ENCODE assay signal across 15 cellular contexts in the genomic region with DNA sequence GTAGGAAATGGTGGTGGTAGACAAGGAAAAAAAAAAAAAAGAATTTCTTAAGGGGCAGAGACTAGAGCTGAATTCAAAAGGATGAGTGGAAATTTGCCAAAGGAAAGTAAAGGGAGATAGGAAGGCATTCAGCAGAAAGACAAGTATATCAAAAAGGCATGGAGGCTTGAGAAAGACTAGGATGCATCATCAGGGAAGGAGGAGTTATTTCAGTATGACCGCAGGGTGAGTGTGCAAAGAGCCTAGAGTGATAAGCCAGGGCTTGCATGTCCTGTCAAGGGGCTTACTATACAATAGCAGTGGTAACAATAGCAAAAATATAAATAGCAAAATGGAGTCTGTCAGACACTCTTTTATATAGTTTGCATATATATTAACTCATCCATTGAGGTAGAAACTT.
"Had no signal": no experiment of that assay in that cellular context is flagged by ENCODE, and none has a peak within 500 bp of the region (broad histone marks: within the 10 kb centered on the region; RNA-seq: fewer than 3 reads in every experiment).

No MANE protein-coding gene starts in this region.

- H3K27ac ChIP-seq: adrenal gland, esophagus muscularis mucosa, ovary, spleen, transverse colon had no signal

- ATAC-seq: activated T-helper 17 cell treated with anti-CD3 and anti-CD28 coated beads, Interleukin-2, amount 50 U/mL, for 72 hours had no signal

- H3K4me3 ChIP-seq: adrenal gland, esophagus muscularis mucosa, ovary, spleen, transverse colon had no signal

- H3K27me3 ChIP-seq: adrenal gland, esophagus muscularis mucosa, ovary, spleen, transverse colon had no signal

- H3K9me3 ChIP-seq: adrenal gland, esophagus muscularis mucosa, ovary, spleen, transverse colon had no signal

- DNase-seq: activated B cell treated with CpG ODN at 0.5 μM for 24 hours; activated CD4-positive, alpha-beta T cell treated with anti-CD3 and anti-CD28 coated beads, Interleukin-2, amount 10 ng/mL, durations not matched to agents 7 days and 5 days; activated naive CD4-positive, alpha-beta T cell treated with anti-CD3 and anti-CD28 coated beads, Interleukin-2, amount 10 ng/mL, durations not matched to agents 7 days and 5 days; activated T-cell treated with anti-CD3 and anti-CD28 coated beads for 4 hours; adrenal gland; cerebellar nuclear complex; dermis blood vessel endothelial cell; ovary; spleen; stimulated activated naive CD4-positive, alpha-beta T cell; substantia nigra; T-helper 1 cell; transverse colon had no signal

- H3K4me1 ChIP-seq: adrenal gland, esophagus muscularis mucosa, spleen, transverse colon had no signal

- H3K36me3 ChIP-seq: adrenal gland, esophagus muscularis mucosa, ovary, transverse colon had no signal
